Comparison of ENCODE assay signal across 17 cellular contexts in the genomic region with DNA sequence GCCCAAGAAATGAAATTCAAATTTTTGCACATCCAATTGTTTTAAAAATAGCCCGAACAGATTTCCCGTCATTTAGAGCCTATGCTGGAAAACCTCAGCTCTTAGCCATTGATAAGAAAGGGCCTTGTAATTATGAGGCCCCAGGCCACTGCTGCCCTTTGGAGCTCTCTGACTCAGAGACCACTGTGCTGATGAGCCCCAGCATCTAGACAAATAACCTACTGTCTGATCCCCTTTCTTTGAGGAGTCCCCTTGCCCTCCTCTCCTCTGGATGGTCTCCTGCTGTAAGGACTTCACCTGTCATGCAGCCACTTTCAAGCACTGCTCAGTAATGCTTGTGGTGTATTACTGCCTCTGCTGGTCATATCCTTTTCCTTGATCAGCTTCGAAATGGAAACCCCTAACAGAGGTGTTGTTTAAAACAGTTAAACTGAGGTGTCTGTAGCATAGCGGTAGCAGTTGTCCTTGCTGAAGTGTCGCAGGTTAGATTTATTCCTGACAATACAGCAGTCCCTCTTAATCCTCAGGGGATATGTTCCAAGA.
"Had no signal": no experiment of that assay in that cellular context is flagged by ENCODE, and none has a peak within 500 bp of the region (broad histone marks: within the 10 kb centered on the region; RNA-seq: fewer than 3 reads in every experiment).

No MANE protein-coding gene starts in this region.

- H3K36me3 ChIP-seq: brain microvascular endothelial cell, sigmoid colon had no signal

- ATAC-seq: activated naive CD8-positive, alpha-beta T cell treated with anti-CD3 and anti-CD28 coated beads, Interleukin-2, amount 50 U/mL, for 24 hours; naive thymus-derived CD4-positive, alpha-beta T cell had no signal

- H3K4me1 Mint-ChIP-seq: activated naive CD4-positive, alpha-beta T cell treated with anti-CD3 and anti-CD28 coated beads, Interleukin-2, amount 10 ng/mL, durations not matched to agents 7 days and 5 days; activated naive CD8-positive, alpha-beta T cell treated with anti-CD3 and anti-CD28 coated beads, Interleukin-2, amount 50 U/mL, for 24 hours; naive thymus-derived CD4-positive, alpha-beta T cell had no signal

- H3K27me3 ChIP-seq: brain microvascular endothelial cell, dorsolateral prefrontal cortex, sigmoid colon had no signal

- H3K4me3 ChIP-seq: dorsolateral prefrontal cortex, sigmoid colon had no signal

- H3K4me3 Mint-ChIP-seq: activated naive CD4-positive, alpha-beta T cell treated with anti-CD3 and anti-CD28 coated beads, Interleukin-2, amount 10 ng/mL, durations not matched to agents 7 days and 5 days; activated naive CD8-positive, alpha-beta T cell treated with anti-CD3 and anti-CD28 coated beads, Interleukin-2, amount 50 U/mL, for 24 hours; naive thymus-derived CD4-positive, alpha-beta T cell had no signal

- H3K27ac Mint-ChIP-seq: activated naive CD4-positive, alpha-beta T cell treated with anti-CD3 and anti-CD28 coated beads, Interleukin-2, amount 10 ng/mL, durations not matched to agents 7 days and 5 days; activated naive CD8-positive, alpha-beta T cell treated with anti-CD3 and anti-CD28 coated beads, Interleukin-2, amount 50 U/mL, for 24 hours; naive thymus-derived CD4-positive, alpha-beta T cell had no signal

- H3K4me1 ChIP-seq: sigmoid colon had no signal

- H3K27me3 Mint-ChIP-seq: activated naive CD4-positive, alpha-beta T cell treated with anti-CD3 and anti-CD28 coated beads, Interleukin-2, amount 10 ng/mL, durations not matched to agents 7 days and 5 days; activated naive CD8-positive, alpha-beta T cell treated with anti-CD3 and anti-CD28 coated beads, Interleukin-2, amount 50 U/mL, for 24 hours; naive thymus-derived CD4-positive, alpha-beta T cell had no signal

- H3K27ac ChIP-seq: brain microvascular endothelial cell, dorsolateral prefrontal cortex, sigmoid colon had no signal

- DNase-seq: activated CD4-positive, alpha-beta T cell treated with anti-CD3 and anti-CD28 coated beads for 1 hour; activated CD8-positive, alpha-beta memory T cell treated with anti-CD3 and anti-CD28 coated beads for 24 hours; activated CD8-positive, alpha-beta memory T cell treated with anti-CD3 and anti-CD28 coated beads, Interleukin-2, amount 50 U/mL, for 48 hours; activated effector memory CD4-positive, alpha-beta T cell treated with Interleukin-2 at 50 U/mL for 16 hours; activated naive CD4-positive, alpha-beta T cell treated with anti-CD3 and anti-CD28 coated beads, Interleukin-2, amount 10 ng/mL, durations not matched to agents 7 days and 5 days; activated naive CD8-positive, alpha-beta T cell treated with anti-CD3 and anti-CD28 coated beads, Interleukin-2, amount 50 U/mL, for 24 hours; activated T-cell treated with anti-CD3 and anti-CD28 coated beads, Interleukin-2, amount 50 U/mL, for 48 hours; anterior cingulate cortex; brain microvascular endothelial cell; central memory CD4-positive, alpha-beta T cell; dorsolateral prefrontal cortex; erythroblast; mesenchymal stem cell; naive thymus-derived CD4-positive, alpha-beta T cell; sigmoid colon; stimulated activated CD8-positive, alpha-beta memory T cell treated with anti-CD3 and anti-CD28 coated beads, Interleukin-4, amount 100 ng/mL, for 48 hours; stimulated activated naive CD4-positive, alpha-beta T cell had no signal

- H3K36me3 Mint-ChIP-seq: activated naive CD4-positive, alpha-beta T cell treated with anti-CD3 and anti-CD28 coated beads, Interleukin-2, amount 10 ng/mL, durations not matched to agents 7 days and 5 days; naive thymus-derived CD4-positive, alpha-beta T cell had no signal
